Comparison of ENCODE assay signal across 1 cellular context in the genomic region with DNA sequence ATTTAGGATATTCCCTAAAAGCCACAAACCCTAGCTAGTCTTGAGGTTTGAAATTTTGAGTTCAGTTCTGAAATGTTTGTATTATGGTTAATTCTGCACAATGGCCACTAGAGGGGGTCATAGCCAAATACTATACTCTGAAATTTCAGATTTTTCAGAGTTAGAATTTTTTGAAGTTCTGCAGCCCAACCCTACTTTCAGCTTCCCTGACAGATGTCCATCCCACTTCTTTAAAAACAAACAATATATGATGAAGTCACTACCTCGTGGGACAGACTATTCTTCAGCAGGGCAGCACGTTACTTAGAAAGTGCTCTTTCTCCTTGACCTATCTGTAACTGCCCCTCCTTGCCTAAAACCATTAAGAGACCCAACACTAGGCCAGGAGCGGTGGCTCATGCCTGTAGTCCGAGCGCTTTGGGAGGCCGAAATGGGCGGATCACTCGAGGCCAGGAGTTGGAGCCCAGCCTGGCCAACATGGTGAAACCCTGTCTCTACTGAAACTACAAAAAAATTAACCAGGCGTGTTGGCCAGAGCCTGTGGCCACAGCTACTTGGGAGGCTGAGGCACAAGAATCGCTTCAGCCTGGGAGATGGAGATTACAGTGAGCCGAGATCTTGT.
TF ChIP-seq lines count a peak whose summit lies in the region.

No MANE protein-coding gene starts in this region.

TF ChIP-seq in H1, 55 proteins besides CTCF, POLR2A, EP300 and RAD21 (continued from another document):
- TF ChIP-seq, protein P1, sequence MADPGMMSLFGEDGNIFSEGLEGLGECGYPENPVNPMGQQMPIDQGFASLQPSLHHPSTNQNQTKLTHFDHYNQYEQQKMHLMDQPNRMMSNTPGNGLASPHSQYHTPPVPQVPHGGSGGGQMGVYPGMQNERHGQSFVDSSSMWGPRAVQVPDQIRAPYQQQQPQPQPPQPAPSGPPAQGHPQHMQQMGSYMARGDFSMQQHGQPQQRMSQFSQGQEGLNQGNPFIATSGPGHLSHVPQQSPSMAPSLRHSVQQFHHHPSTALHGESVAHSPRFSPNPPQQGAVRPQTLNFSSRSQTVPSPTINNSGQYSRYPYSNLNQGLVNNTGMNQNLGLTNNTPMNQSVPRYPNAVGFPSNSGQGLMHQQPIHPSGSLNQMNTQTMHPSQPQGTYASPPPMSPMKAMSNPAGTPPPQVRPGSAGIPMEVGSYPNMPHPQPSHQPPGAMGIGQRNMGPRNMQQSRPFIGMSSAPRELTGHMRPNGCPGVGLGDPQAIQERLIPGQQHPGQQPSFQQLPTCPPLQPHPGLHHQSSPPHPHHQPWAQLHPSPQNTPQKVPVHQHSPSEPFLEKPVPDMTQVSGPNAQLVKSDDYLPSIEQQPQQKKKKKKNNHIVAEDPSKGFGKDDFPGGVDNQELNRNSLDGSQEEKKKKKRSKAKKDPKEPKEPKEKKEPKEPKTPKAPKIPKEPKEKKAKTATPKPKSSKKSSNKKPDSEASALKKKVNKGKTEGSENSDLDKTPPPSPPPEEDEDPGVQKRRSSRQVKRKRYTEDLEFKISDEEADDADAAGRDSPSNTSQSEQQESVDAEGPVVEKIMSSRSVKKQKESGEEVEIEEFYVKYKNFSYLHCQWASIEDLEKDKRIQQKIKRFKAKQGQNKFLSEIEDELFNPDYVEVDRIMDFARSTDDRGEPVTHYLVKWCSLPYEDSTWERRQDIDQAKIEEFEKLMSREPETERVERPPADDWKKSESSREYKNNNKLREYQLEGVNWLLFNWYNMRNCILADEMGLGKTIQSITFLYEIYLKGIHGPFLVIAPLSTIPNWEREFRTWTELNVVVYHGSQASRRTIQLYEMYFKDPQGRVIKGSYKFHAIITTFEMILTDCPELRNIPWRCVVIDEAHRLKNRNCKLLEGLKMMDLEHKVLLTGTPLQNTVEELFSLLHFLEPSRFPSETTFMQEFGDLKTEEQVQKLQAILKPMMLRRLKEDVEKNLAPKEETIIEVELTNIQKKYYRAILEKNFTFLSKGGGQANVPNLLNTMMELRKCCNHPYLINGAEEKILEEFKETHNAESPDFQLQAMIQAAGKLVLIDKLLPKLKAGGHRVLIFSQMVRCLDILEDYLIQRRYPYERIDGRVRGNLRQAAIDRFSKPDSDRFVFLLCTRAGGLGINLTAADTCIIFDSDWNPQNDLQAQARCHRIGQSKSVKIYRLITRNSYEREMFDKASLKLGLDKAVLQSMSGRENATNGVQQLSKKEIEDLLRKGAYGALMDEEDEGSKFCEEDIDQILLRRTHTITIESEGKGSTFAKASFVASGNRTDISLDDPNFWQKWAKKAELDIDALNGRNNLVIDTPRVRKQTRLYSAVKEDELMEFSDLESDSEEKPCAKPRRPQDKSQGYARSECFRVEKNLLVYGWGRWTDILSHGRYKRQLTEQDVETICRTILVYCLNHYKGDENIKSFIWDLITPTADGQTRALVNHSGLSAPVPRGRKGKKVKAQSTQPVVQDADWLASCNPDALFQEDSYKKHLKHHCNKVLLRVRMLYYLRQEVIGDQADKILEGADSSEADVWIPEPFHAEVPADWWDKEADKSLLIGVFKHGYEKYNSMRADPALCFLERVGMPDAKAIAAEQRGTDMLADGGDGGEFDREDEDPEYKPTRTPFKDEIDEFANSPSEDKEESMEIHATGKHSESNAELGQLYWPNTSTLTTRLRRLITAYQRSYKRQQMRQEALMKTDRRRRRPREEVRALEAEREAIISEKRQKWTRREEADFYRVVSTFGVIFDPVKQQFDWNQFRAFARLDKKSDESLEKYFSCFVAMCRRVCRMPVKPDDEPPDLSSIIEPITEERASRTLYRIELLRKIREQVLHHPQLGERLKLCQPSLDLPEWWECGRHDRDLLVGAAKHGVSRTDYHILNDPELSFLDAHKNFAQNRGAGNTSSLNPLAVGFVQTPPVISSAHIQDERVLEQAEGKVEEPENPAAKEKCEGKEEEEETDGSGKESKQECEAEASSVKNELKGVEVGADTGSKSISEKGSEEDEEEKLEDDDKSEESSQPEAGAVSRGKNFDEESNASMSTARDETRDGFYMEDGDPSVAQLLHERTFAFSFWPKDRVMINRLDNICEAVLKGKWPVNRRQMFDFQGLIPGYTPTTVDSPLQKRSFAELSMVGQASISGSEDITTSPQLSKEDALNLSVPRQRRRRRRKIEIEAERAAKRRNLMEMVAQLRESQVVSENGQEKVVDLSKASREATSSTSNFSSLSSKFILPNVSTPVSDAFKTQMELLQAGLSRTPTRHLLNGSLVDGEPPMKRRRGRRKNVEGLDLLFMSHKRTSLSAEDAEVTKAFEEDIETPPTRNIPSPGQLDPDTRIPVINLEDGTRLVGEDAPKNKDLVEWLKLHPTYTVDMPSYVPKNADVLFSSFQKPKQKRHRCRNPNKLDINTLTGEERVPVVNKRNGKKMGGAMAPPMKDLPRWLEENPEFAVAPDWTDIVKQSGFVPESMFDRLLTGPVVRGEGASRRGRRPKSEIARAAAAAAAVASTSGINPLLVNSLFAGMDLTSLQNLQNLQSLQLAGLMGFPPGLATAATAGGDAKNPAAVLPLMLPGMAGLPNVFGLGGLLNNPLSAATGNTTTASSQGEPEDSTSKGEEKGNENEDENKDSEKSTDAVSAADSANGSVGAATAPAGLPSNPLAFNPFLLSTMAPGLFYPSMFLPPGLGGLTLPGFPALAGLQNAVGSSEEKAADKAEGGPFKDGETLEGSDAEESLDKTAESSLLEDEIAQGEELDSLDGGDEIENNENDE (IDR thresholded peaks at IDR 0.05; ENCODE audit: insufficient replicate concordance, low read length) = no peak
- TF ChIP-seq, protein P2, sequence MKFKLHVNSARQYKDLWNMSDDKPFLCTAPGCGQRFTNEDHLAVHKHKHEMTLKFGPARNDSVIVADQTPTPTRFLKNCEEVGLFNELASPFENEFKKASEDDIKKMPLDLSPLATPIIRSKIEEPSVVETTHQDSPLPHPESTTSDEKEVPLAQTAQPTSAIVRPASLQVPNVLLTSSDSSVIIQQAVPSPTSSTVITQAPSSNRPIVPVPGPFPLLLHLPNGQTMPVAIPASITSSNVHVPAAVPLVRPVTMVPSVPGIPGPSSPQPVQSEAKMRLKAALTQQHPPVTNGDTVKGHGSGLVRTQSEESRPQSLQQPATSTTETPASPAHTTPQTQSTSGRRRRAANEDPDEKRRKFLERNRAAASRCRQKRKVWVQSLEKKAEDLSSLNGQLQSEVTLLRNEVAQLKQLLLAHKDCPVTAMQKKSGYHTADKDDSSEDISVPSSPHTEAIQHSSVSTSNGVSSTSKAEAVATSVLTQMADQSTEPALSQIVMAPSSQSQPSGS (IDR thresholded peaks at IDR 0.05; ENCODE audit: low read length) = no peak
- TF ChIP-seq CBX5 (IDR thresholded peaks at IDR 0.05; ENCODE audit: low read depth, low read length) (no peak), EGR1 (IDR thresholded peaks at IDR 0.05; ENCODE audit: borderline replicate concordance, low read depth, low read length) (no peak), HDAC6 (IDR thresholded peaks at IDR 0.05; ENCODE audit: low read depth, low read length) (no peak), BACH1 (IDR thresholded peaks at IDR 0.05; ENCODE audit: low read length) (no peak), TBP (IDR thresholded peaks at IDR 0.05; ENCODE audit: low read depth, low read length) (no peak)
